12 cellular contexts compared by ENCODE assay signal in the genomic region with DNA sequence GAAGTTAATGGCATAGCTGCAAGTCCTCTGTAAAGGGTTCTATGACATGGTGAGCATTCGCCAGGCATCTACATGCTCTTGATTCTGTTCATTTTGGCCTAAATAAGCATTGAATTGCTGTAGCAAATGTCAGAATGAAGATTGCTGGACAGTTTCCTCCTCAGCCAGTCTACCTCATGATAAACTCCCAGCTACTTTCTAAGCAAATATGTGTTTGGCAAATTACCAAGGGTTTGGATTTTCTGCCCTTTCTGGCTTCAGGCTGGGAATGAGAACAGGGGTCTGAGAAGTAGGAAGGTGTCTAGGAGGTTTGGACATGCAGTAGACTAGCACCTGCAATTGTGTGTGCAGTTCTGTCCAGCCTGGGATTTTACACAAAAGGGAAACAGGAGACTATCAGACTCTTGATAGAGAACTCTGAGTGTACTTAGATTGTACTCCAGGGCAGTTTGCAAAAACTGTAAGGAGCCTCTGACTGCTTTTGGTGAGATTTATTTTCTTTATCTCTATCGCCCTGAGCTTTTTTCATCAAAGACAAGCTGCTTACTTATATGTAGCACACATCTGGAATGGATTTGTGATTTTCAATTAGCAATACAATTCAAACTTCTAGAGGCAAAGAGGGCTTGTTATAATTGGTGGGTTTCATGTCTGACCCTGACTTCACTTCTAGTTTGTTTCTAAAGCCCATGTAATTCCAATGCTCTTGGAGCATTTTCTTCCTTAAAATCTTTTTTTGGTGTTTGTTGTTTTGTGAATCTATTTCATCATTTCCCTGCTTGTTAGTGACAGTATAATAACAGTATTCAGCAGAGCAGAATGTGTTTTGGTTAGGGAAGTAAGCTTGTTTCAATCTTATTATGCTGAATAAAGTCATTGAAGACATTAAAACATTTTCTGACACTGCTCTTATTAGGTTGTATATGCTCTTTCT.
A peak's percentile ranks its signal among the peaks of the same experiment; 100 is the strongest.
DNase-seq lines count a peak whose midpoint lies in the region; FAIRE-seq and TF ChIP-seq lines count a peak whose summit lies in the region.
"Had no signal": no experiment of that assay in that cellular context is flagged by ENCODE, and none has a peak within 500 bp of the region (broad histone marks: within the 10 kb centered on the region; RNA-seq: fewer than 3 reads in every experiment).

No MANE protein-coding gene starts in this region.

- no peaks in the 10 kb centered on the region for H4K20me1 ChIP-seq in MM.1S (ENCODE audit: insufficient read depth, low read length)

- intact Hi-C loops in esophagus muscularis mucosa (cut with DNase I) (no loop called here), sigmoid colon (cut with DNase I) (no loop called here), kidney (cut with DNase I) (no loop called here)

- H3K4me2 ChIP-seq in MM.1S (ENCODE audit: low read depth, low read length): no peak overlapping the region

- H3K9me3 ChIP-seq in esophagus muscularis mucosa (no peaks in the 10 kb centered on the region), sigmoid colon (no peaks in the 10 kb centered on the region), kidney (ENCODE audit: control insufficient read depth in 1 of 2, low read length in 2 of 2) (no peaks in the 10 kb centered on the region), MM.1S (replicated peaks; ENCODE audit: insufficient read depth, low read length) (no peaks in the 10 kb centered on the region)

- H3K27ac ChIP-seq in esophagus muscularis mucosa (replicated peaks in 1 of 4) (peak overlapping the region in 3 of 4 donors; percentile 16 to 57 (median 21)), sigmoid colon (peak overlapping the region; percentile 5 to 68 (median 44)), kidney (ENCODE audit: low read depth in 2 of 2, low read length in 2 of 2) (no peak overlapping the region), MM.1S (ENCODE audit: low read length) (no peak overlapping the region), caudate nucleus (ENCODE audit: low read depth, low read length) (no peak overlapping the region)

- no peaks in the 10 kb centered on the region for H3K79me2 ChIP-seq in MM.1S (ENCODE audit: low read length)

- TF ChIP-seq POLR2A in esophagus muscularis mucosa (IDR thresholded peaks at IDR 0.05; ENCODE audit: low read depth): no peak
- no peak for TF ChIP-seq POLR2A in sigmoid colon (IDR thresholded peaks at IDR 0.05)
- TF ChIP-seq POLR2A in GM12891 (IDR thresholded peaks at IDR 0.05; ENCODE audit: low read depth, low read length): no peak

- FAIRE-seq in kidney (lab: Jason Lieb, UNC): no peak
- FAIRE-seq in GM12891 (lab: Jason Lieb, UNC): no peak
- FAIRE-seq: endothelial cell of umbilical vein, GM12878, K562, TTC549 had no signal

- 47% methylated on average over 2 of the region's 2 CpGs for WGBS in esophagus muscularis mucosa
- 29 to 74% methylated on average over 2 of the region's 2 CpGs for WGBS in sigmoid colon, 2 donors

- DNase-seq in CD1c-positive myeloid dendritic cell (ENCODE audit: extremely low spot score): peak; percentile 5
- DNase-seq in MV-4-11 (lab: John Stamatoyannopoulos, UW): peak; percentile 30
- DNase-seq in esophagus muscularis mucosa (ENCODE audit: extremely low spot score): no peak
- no peak for DNase-seq in sigmoid colon
- no peak for DNase-seq in kidney
- no peak for DNase-seq in MM.1S
- no peak for DNase-seq in GM12891 (ENCODE audit: insufficient read length, low spot score)
- no peak for DNase-seq in caudate nucleus (lab: John Stamatoyannopoulos, UW)

- TF ChIP-seq CTCF in esophagus muscularis mucosa (IDR thresholded peaks at IDR 0.05): no peak
- TF ChIP-seq CTCF in sigmoid colon (IDR thresholded peaks at IDR 0.05): no peak
- TF ChIP-seq CTCF in kidney (IDR thresholded peaks at IDR 0.05; ENCODE audit: borderline replicate concordance, extremely low read depth, insufficient read depth): no peak
- no peak for TF ChIP-seq CTCF in MM.1S (IDR thresholded peaks at IDR 0.05; ENCODE audit: low read length)

- no peak for TF ChIP-seq EP300 in esophagus muscularis mucosa (IDR thresholded peaks at IDR 0.05)
- no peak for TF ChIP-seq EP300 in sigmoid colon (IDR thresholded peaks at IDR 0.05)

- H3F3A ChIP-seq in MM.1S (ENCODE audit: insufficient read depth, low read length): no peaks in the 10 kb centered on the region

- no peaks in the 10 kb centered on the region for H3K27me3 ChIP-seq in esophagus muscularis mucosa
- H3K27me3 ChIP-seq in sigmoid colon: no peaks in the 10 kb centered on the region
- H3K27me3 ChIP-seq in MM.1S (replicated peaks; ENCODE audit: insufficient read depth, low read length): no peaks in the 10 kb centered on the region

- H3K36me3 ChIP-seq in esophagus muscularis mucosa (peaks cover 26 to 87% (median 55%) of the 10 kb centered on the region in 4 donors), sigmoid colon (peaks cover 3 to 77% (median 26%) of the 10 kb centered on the region in 4 donors), kidney (ENCODE audit: control insufficient read depth in 1 of 2, insufficient read depth in 2 of 2, low read length in 2 of 2) (peaks cover 13 to 17% of the 10 kb centered on the region in 2 donors), MM.1S (replicated peaks; ENCODE audit: insufficient read depth, low read length) (peaks cover under 1% of the 10 kb centered on the region; the same call in 1 of the 2 replicates)

- peaks cover 6 to 23% (median 20%) of the 10 kb centered on the region in 4 donors for H3K4me1 ChIP-seq in esophagus muscularis mucosa
- H3K4me1 ChIP-seq in sigmoid colon: peaks cover 0 to 24% (median 13%) of the 10 kb centered on the region in 4 donors
- peaks cover 0 to 2% of the 10 kb centered on the region in 2 donors for H3K4me1 ChIP-seq in kidney (ENCODE audit: control insufficient read depth in 1 of 2, insufficient read depth in 1 of 2, low read depth in 1 of 2, low read length in 2 of 2)
- no peaks in the 10 kb centered on the region for H3K4me1 ChIP-seq in MM.1S (ENCODE audit: low read length)

- no peaks in the 10 kb centered on the region for H3K9me2 ChIP-seq in MM.1S (replicated peaks; ENCODE audit: insufficient read depth, low read length)

- no peak overlapping the region for H3K9ac ChIP-seq in kidney (ENCODE audit: low read length in 2 of 2)
- no peak overlapping the region for H3K9ac ChIP-seq in MM.1S (ENCODE audit: low read length)

- H2AFZ ChIP-seq in MM.1S (ENCODE audit: low read length): no peak overlapping the region

- no peak overlapping the region for H3K4me3 ChIP-seq in esophagus muscularis mucosa
- H3K4me3 ChIP-seq in sigmoid colon: no peak overlapping the region
- no peak overlapping the region for H3K4me3 ChIP-seq in kidney (ENCODE audit: low read length in 2 of 2)
- no peak overlapping the region for H3K4me3 ChIP-seq in MM.1S (ENCODE audit: low read length)
- H3K4me3 ChIP-seq: GM12878, K562 had no signal

TF ChIP-seq in GM12891, 5 proteins besides CTCF, POLR2A, EP300 and RAD21:
- TF ChIP-seq POLR2AphosphoS5 (IDR thresholded peaks at IDR 0.05; ENCODE audit: low read depth, low read length) (no peak), TAF1 (IDR thresholded peaks at IDR 0.05; ENCODE audit: low read depth, low read length) (no peak), SPI1 (IDR thresholded peaks at IDR 0.05; ENCODE audit: low read depth, low read length) (no peak), POU2F2 (IDR thresholded peaks at IDR 0.05; ENCODE audit: low read depth, low read length) (no peak), PAX5 (IDR thresholded peaks at IDR 0.05; ENCODE audit: insufficient read depth, low read length, severe bottlenecking) (no peak)

Comparison
In these comparisons a context has a peak if more than half of its experiments do, and no peak if none do; other contexts are left out.
1. DNase-seq: peak in CD1c-positive myeloid dendritic cell (single experiment) and MV-4-11 (single experiment); none in esophagus muscularis mucosa (single experiment), sigmoid colon (single experiment), kidney (single experiment), MM.1S (single experiment), GM12891 (single experiment) and caudate nucleus (0 of 61).
2. H3K27ac ChIP-seq: peak in esophagus muscularis mucosa (3 of 4) and sigmoid colon (4 of 4); none in kidney (0 of 2), MM.1S (single experiment) and caudate nucleus (single experiment).